ENCODE assay signal across 19 cellular contexts in the genomic region with DNA sequence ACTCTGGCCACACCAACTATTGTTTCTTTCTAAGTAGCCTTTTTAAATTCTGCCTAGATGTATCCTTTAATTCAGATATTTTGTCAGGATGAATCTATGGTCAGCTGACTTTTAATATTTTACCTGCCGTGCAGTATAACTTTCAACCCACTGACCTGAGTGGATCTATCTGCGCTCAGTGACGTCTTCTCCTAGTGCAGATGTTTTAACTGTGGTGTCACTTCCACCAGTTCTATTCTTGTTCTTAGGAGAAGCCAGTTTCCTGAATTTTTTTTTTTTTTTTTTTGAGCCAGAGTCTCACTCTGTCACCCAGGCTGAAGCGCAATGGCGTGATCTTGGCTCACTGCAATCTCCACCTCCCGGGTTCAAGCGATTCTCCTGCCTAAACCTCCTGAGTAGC. TPM values are rescaled to one million over a fixed set of nuclear protein-coding genes. Genes with fewer than 3 reads are reported as not detected.
DNase-seq lines count a peak whose midpoint lies in the region; ATAC-seq and TF ChIP-seq lines count a peak whose summit lies in the region.
"Had no signal": no experiment of that assay in that cellular context is flagged by ENCODE, and none has a peak within 500 bp of the region (broad histone marks: within the 10 kb centered on the region; RNA-seq: fewer than 3 reads in every experiment).

No MANE protein-coding gene starts in this region.

- 55 to 61% (median 59%) methylated on average over 7 of the region's 7 CpGs for WGBS in heart left ventricle, 4 donors
- 65 to 75% (median 69%) methylated on average over 7 of the region's 7 CpGs for WGBS in spleen, 5 donors

- peak overlapping the region; percentile 4 for H3K4me3 Mint-ChIP-seq in dendritic cell treated with granulocyte-macrophage colony-stimulating factor and Interleukin-4, amounts not matched to agents 40 ng/mL and 50 ng/mL, for 4 days

- H3K4me1 Mint-ChIP-seq in dendritic cell treated with granulocyte-macrophage colony-stimulating factor and Interleukin-4, amounts not matched to agents 40 ng/mL and 50 ng/mL, for 4 days (ENCODE audit: low read depth), result peaks cover 57% of the 10 kb centered on the region

- H3K4me1 ChIP-seq in heart left ventricle (peaks cover 0 to 55% (median 0%) of the 10 kb centered on the region in 12 donors), lower lobe of right lung (peaks cover 17% of the 10 kb centered on the region), spleen (peaks cover 0 to 35% (median 9%) of the 10 kb centered on the region in 6 donors)

- H3K4me3 ChIP-seq in heart left ventricle (no peak overlapping the region), lower lobe of right lung (no peak overlapping the region), spleen (no peak overlapping the region)
- H3K4me3 ChIP-seq: Peyer's patch had no signal

- intact Hi-C loops in heart left ventricle (cut with DNase I) (no loop called here), Right ventricle myocardium inferior (cut with DNase I) (no loop called here), lower lobe of right lung (cut with DNase I) (no loop called here), spleen (cut with DNase I; ENCODE audit: low total_unique reads) (no loop called here)
- intact Hi-C loops in dendritic cell treated with granulocyte-macrophage colony-stimulating factor and Interleukin-4, amounts not matched to agents 40 ng/mL and 50 ng/mL, for 4 days (cut with micrococcal nuclease), result no loop called here

- no peaks in the 10 kb centered on the region for H3K9me3 Mint-ChIP-seq in dendritic cell treated with granulocyte-macrophage colony-stimulating factor and Interleukin-4, amounts not matched to agents 40 ng/mL and 50 ng/mL, for 4 days

- H3K36me3 ChIP-seq in heart left ventricle (no peaks in the 10 kb centered on the region), lower lobe of right lung (no peaks in the 10 kb centered on the region), spleen (no peaks in the 10 kb centered on the region)
- H3K36me3 ChIP-seq: Peyer's patch had no signal

- H3K9me3 ChIP-seq in heart left ventricle (no peaks in the 10 kb centered on the region), lower lobe of right lung (no peaks in the 10 kb centered on the region), spleen (no peaks in the 10 kb centered on the region)
- H3K9me3 ChIP-seq: Peyer's patch had no signal

- peaks cover 0 to 2% (median 0%) of the 10 kb centered on the region in 9 donors for H3K27me3 ChIP-seq in heart left ventricle
- H3K27me3 ChIP-seq in lower lobe of right lung (ENCODE audit: low read depth), result no peaks in the 10 kb centered on the region
- no peaks in the 10 kb centered on the region for H3K27me3 ChIP-seq in spleen (replicated peaks in 1 of 7)
- H3K27me3 ChIP-seq: Peyer's patch had no signal

- H3K27ac ChIP-seq in heart left ventricle (peak overlapping the region in 5 of 12 donors; percentile 25 to 93 (median 59)), lower lobe of right lung (peak overlapping the region; percentile 60), spleen (peak overlapping the region in 6 of 8 donors; percentile 73 to 87 (median 82))

- H3K27me3 Mint-ChIP-seq in dendritic cell treated with granulocyte-macrophage colony-stimulating factor and Interleukin-4, amounts not matched to agents 40 ng/mL and 50 ng/mL, for 4 days, result no peaks in the 10 kb centered on the region

- ATAC-seq in heart left ventricle (peak in 3 of 4 donors; percentile 31 to 76 (median 44)), Right ventricle myocardium inferior (no peak), lower lobe of right lung (peak; percentile 13 to 42), HG03097 (IDR thresholded peaks at IDR 0.05; ENCODE audit: low FRiP score, unreplicated experiment) (no peak)

- no peaks in the 10 kb centered on the region for H3K36me3 Mint-ChIP-seq in dendritic cell treated with granulocyte-macrophage colony-stimulating factor and Interleukin-4, amounts not matched to agents 40 ng/mL and 50 ng/mL, for 4 days (ENCODE audit: low read depth)

- DNase-seq in heart left ventricle (no peak), Right ventricle myocardium inferior (ENCODE audit: missing footprints) (no peak), lower lobe of right lung (no peak), spleen (no peak), NCI-H748 (lab: John Stamatoyannopoulos, UW; ENCODE audit: unreplicated experiment) (no peak), glomerular visceral epithelial cell (ENCODE audit: extremely low spot score) (no peak)
- DNase-seq: C1 segment of cervical spinal cord, COR-L47, GF-D8, GOT3, KG1, NCI-H1092 treated with DMSO at 0.1 percent for 48 hours, NCI-H2081 treated with DMSO at 0.1 percent for 48 hours, NCI-H510A, Peyer's patch, SHP77 treated with DMSO at 0.1 percent for 48 hours had no signal

- TF ChIP-seq POLR2A in heart left ventricle (IDR thresholded peaks at IDR 0.05), result no peak
- no peak for TF ChIP-seq POLR2A in spleen (IDR thresholded peaks at IDR 0.05)

- TF ChIP-seq CTCF in heart left ventricle (IDR thresholded peaks at IDR 0.05) (no peak), lower lobe of right lung (IDR thresholded peaks at IDR 0.05) (no peak), spleen (IDR thresholded peaks at IDR 0.05 in 8 of 11, conservative IDR thresholded peaks at IDR 0.05 in 3 of 11) (no peak)

- peak overlapping the region; percentile 86 for H3K27ac Mint-ChIP-seq in dendritic cell treated with granulocyte-macrophage colony-stimulating factor and Interleukin-4, amounts not matched to agents 40 ng/mL and 50 ng/mL, for 4 days

RNA-seq across cellular contexts. Expression of a gene that starts 5.0 kb away (rescaled TPM):
- total RNA-seq in heart left ventricle (not detected), Right ventricle myocardium inferior (not detected), lower lobe of right lung (not detected), spleen (not detected)
- polyA plus RNA-seq in heart left ventricle (not detected), spleen (not detected)
- total RNA-seq: Daoy had no signal

RNA-seq across cellular contexts. Expression of a gene that starts 19.5 kb away (rescaled TPM):
- 1 to 10 TPM in 4 of 9 donors, under 1 TPM in 2, not detected in 3; 0.48 to 1.9 (median 1.1) TPM for total RNA-seq in heart left ventricle
- 1 to 10 TPM in 1 of 2 donors, not detected in 1; 1.4 TPM for polyA plus RNA-seq in heart left ventricle
- 0.70 TPM for total RNA-seq in Right ventricle myocardium inferior
- total RNA-seq in lower lobe of right lung, result 9.9 TPM
- 10 to 100 TPM in 5 of 7 donors, 1 to 10 TPM in 2; 5.8 to 74.3 (median 16.5) TPM for total RNA-seq in spleen
- 10 to 100 TPM in 1 of 3 donors, 1 to 10 TPM in 2; 5.0 to 10.9 (median 8.4) TPM for polyA plus RNA-seq in spleen
- total RNA-seq: Daoy had no signal

RNA-seq across cellular contexts. Expression of a gene that starts 22.1 kb away (rescaled TPM):
- total RNA-seq in heart left ventricle (not detected), Right ventricle myocardium inferior (not detected), lower lobe of right lung (not detected), spleen (not detected)
- polyA plus RNA-seq in heart left ventricle (not detected), spleen (under 1 TPM in 1 of 3 donors, not detected in 2; 0.06 TPM)
- total RNA-seq: Daoy had no signal

RNA-seq across cellular contexts. Expression of a gene that starts 27.0 kb away (rescaled TPM):
- total RNA-seq in heart left ventricle (10 to 100 TPM in 2 of 9 donors, 1 to 10 TPM in 7; 1.6 to 42.5 (median 4.5) TPM), Right ventricle myocardium inferior (3.9 TPM), lower lobe of right lung (249 TPM), spleen (100 to 1,000 TPM in 1 of 7 donors, 10 to 100 TPM in 6; 45.5 to 104 (median 70.5) TPM)
- polyA plus RNA-seq in heart left ventricle (1 to 10 TPM; 1.3 to 3.7 TPM), spleen (10 to 100 TPM; 11.5 to 29.0 (median 17.2) TPM)

RNA-seq across cellular contexts. Expression of a gene that starts 27.1 kb away (rescaled TPM):
- 1 to 10 TPM in 2 of 9 donors, under 1 TPM in 4, not detected in 3; 0.27 to 2.9 (median 0.44) TPM for total RNA-seq in heart left ventricle
- under 1 TPM; 0.14 to 0.30 TPM for polyA plus RNA-seq in heart left ventricle
- total RNA-seq in Right ventricle myocardium inferior, result 0.11 TPM
- total RNA-seq in lower lobe of right lung, result 13.3 TPM
- total RNA-seq in spleen, result 10 to 100 TPM in 1 of 7 donors, 1 to 10 TPM in 6; 3.8 to 11.5 (median 5.2) TPM
- polyA plus RNA-seq in spleen, result 1 to 10 TPM; 1.8 to 3.1 (median 2.2) TPM
- total RNA-seq: Daoy had no signal

Comparison
In these comparisons a context has a peak if more than half of its experiments do, and no peak if none do; other contexts are left out.
1. ATAC-seq: peak in heart left ventricle (3 of 4) and lower lobe of right lung (2 of 2); none in Right ventricle myocardium inferior (single experiment) and HG03097 (single experiment).